In genomic region chr4:153342751-153343552, GRCh38 we compare ENCODE assay signal across 26 cellular contexts. TPM values are rescaled to one million over a fixed set of nuclear protein-coding genes. Genes with fewer than 3 reads are reported as not detected.
DNase-seq lines count a peak whose midpoint lies in the region; ATAC-seq and TF ChIP-seq lines count a peak whose summit lies in the region.
"Had no signal": no experiment of that assay in that cellular context is flagged by ENCODE, and none has a peak within 500 bp of the region (broad histone marks: within the 10 kb centered on the region; RNA-seq: fewer than 3 reads in every experiment).

No MANE protein-coding gene starts in this region.

- no peak overlapping the region for H3K4me3 ChIP-seq in stomach
- H3K4me3 ChIP-seq: ascending aorta, coronary artery, GM12878, prostate gland, sigmoid colon, SJSA1, tibial artery had no signal

- intact Hi-C loops in stomach (cut with DNase I; ENCODE audit: low total_unique reads): loop anchor here (5.0 kb wide), 1 partner anchor 234 kb away; no protein-coding TSS in a partner anchor

- 77 to 88% (median 81%) methylated on average over 6 of the region's 6 CpGs for WGBS in stomach, 5 donors

- H3K36me3 Mint-ChIP-seq in activated T-cell treated with anti-CD3 and anti-CD28 coated beads, Interleukin-2, amount 50 U/mL, for 72 hours (ENCODE audit: insufficient read depth in 2 of 2): peaks cover 0 to 2% of the 10 kb centered on the region in 2 donors
- H3K36me3 Mint-ChIP-seq in endothelial cell (ENCODE audit: low read depth, unreplicated experiment): no peaks in the 10 kb centered on the region

- peaks cover 26% of the 10 kb centered on the region for H3K4me1 Mint-ChIP-seq in activated T-cell treated with anti-CD3 and anti-CD28 coated beads, Interleukin-2, amount 50 U/mL, for 72 hours (ENCODE audit: low read depth)
- H3K4me1 Mint-ChIP-seq in endothelial cell (ENCODE audit: unreplicated experiment): peaks cover 40% of the 10 kb centered on the region

- H3K27me3 Mint-ChIP-seq in activated T-cell treated with anti-CD3 and anti-CD28 coated beads, Interleukin-2, amount 50 U/mL, for 72 hours (ENCODE audit: low read depth): no peaks in the 10 kb centered on the region
- H3K27me3 Mint-ChIP-seq in endothelial cell (ENCODE audit: unreplicated experiment): peaks cover 7% of the 10 kb centered on the region

- TF ChIP-seq EP300 in stomach (IDR thresholded peaks at IDR 0.05): no peak

- H3K9me3 ChIP-seq in stomach: no peaks in the 10 kb centered on the region
- H3K9me3 ChIP-seq: ascending aorta, BE2C, prostate gland, sigmoid colon, SJSA1, tibial artery had no signal

- DNase-seq in activated T-cell treated with anti-CD3 and anti-CD28 coated beads, Interleukin-2, amount 50 U/mL, for 72 hours: no peak
- DNase-seq in activated T-cell treated with anti-CD3 and anti-CD28 coated beads, Interleukin-2, amount 50 U/mL, for 48 hours: no peak
- peak; percentile 60 for DNase-seq in NAMALWA (ENCODE audit: low spot score)
- DNase-seq in endothelial cell (ENCODE audit: low spot score): no peak
- no peak for DNase-seq in substantia nigra (lab: John Stamatoyannopoulos, UW)
- no peak for DNase-seq in DMS79 treated with DMSO at 0.1 percent for 48 hours (lab: John Stamatoyannopoulos, UW)
- no peak for DNase-seq in activated CD8-positive, alpha-beta memory T cell treated with anti-CD3 and anti-CD28 coated beads, Interleukin-2, amount 50 U/mL, for 4 hours
- DNase-seq in stomach: no peak
- DNase-seq: activated naive CD4-positive, alpha-beta T cell treated with anti-CD3 and anti-CD28 coated beads, Interleukin-2, amount 50 U/mL, for 16 hours; BE2C; effector memory CD8-positive, alpha-beta T cell; EL; head of caudate nucleus; NCI-H1417 treated with DMSO at 0.1 percent for 48 hours; NCI-H2081 treated with DMSO at 0.1 percent for 48 hours; NCI-H226; sigmoid colon; stimulated activated naive CD8-positive, alpha-beta T cell treated with anti-CD3 and anti-CD28 coated beads, Interleukin-15, amount 100 ng/mL, for 72 hours; tibial artery had no signal

- ATAC-seq in activated T-cell treated with anti-CD3 and anti-CD28 coated beads, Interleukin-2, amount 50 U/mL, for 72 hours (replicated peaks in 1 of 2): no peak
- ATAC-seq: effector memory CD8-positive, alpha-beta T cell; GM12878; HCT116; stimulated activated naive CD8-positive, alpha-beta T cell treated with anti-CD3 and anti-CD28 coated beads, Interleukin-15, amount 100 ng/mL, for 72 hours had no signal

- H3K4me1 ChIP-seq in stomach: peaks cover 0 to 29% (median 20%) of the 10 kb centered on the region in 4 donors
- H3K4me1 ChIP-seq: prostate gland had no signal

- peak overlapping the region; percentile 25 to 91 for H3K4me3 Mint-ChIP-seq in activated T-cell treated with anti-CD3 and anti-CD28 coated beads, Interleukin-2, amount 50 U/mL, for 72 hours
- peak overlapping the region; percentile 39 for H3K4me3 Mint-ChIP-seq in endothelial cell (ENCODE audit: unreplicated experiment)

- H3K27ac ChIP-seq in substantia nigra (ENCODE audit: low read depth, low read length, poor library complexity, severe bottlenecking) (peak overlapping the region; percentile 15), stomach (no peak overlapping the region)
- H3K27ac ChIP-seq: ascending aorta, coronary artery, prostate gland, sigmoid colon, SJSA1 had no signal

- H3K27ac Mint-ChIP-seq in activated T-cell treated with anti-CD3 and anti-CD28 coated beads, Interleukin-2, amount 50 U/mL, for 72 hours: no peak overlapping the region
- peak overlapping the region; percentile 88 for H3K27ac Mint-ChIP-seq in endothelial cell (ENCODE audit: unreplicated experiment)
- H3K27ac Mint-ChIP-seq: effector memory CD8-positive, alpha-beta T cell had no signal

- H3K9me3 Mint-ChIP-seq in activated T-cell treated with anti-CD3 and anti-CD28 coated beads, Interleukin-2, amount 50 U/mL, for 72 hours: no peaks in the 10 kb centered on the region
- H3K9me3 Mint-ChIP-seq in endothelial cell (ENCODE audit: unreplicated experiment): no peaks in the 10 kb centered on the region
- H3K9me3 Mint-ChIP-seq: effector memory CD8-positive, alpha-beta T cell; stimulated activated naive CD8-positive, alpha-beta T cell treated with anti-CD3 and anti-CD28 coated beads, Interleukin-15, amount 100 ng/mL, for 72 hours had no signal

- H3K27me3 ChIP-seq in stomach: no peaks in the 10 kb centered on the region
- H3K27me3 ChIP-seq: ascending aorta, BE2C, sigmoid colon, SJSA1, tibial artery had no signal

- TF ChIP-seq POLR2A in stomach (IDR thresholded peaks at IDR 0.05): no peak

- TF ChIP-seq CTCF in endothelial cell (IDR thresholded peaks at IDR 0.05; ENCODE audit: unreplicated experiment) (no peak), stomach (IDR thresholded peaks at IDR 0.05) (no peak)

- peaks cover 0 to 16% (median 12%) of the 10 kb centered on the region in 4 donors for H3K36me3 ChIP-seq in stomach
- H3K36me3 ChIP-seq: ascending aorta, BE2C, prostate gland, tibial artery had no signal

RNA-seq across cellular contexts. Expression of gene MND1, which starts 1.5 kb away (rescaled TPM):
- 10 to 100 TPM; 29.8 to 38.4 TPM for total RNA-seq in activated T-cell treated with anti-CD3 and anti-CD28 coated beads, Interleukin-2, amount 50 U/mL, for 72 hours
- 5.5 TPM for total RNA-seq in endothelial cell (ENCODE audit: unreplicated experiment)
- 1 to 10 TPM in 2 of 5 donors, not detected in 3; 4.4 to 4.5 TPM for total RNA-seq in stomach
- polyA plus RNA-seq in stomach: 1 to 10 TPM; 1.1 to 5.9 (median 3.1) TPM
- total RNA-seq: ascending aorta, cardiac septum had no signal
